ENCODE assay signal across 16 cellular contexts in the genomic region with DNA sequence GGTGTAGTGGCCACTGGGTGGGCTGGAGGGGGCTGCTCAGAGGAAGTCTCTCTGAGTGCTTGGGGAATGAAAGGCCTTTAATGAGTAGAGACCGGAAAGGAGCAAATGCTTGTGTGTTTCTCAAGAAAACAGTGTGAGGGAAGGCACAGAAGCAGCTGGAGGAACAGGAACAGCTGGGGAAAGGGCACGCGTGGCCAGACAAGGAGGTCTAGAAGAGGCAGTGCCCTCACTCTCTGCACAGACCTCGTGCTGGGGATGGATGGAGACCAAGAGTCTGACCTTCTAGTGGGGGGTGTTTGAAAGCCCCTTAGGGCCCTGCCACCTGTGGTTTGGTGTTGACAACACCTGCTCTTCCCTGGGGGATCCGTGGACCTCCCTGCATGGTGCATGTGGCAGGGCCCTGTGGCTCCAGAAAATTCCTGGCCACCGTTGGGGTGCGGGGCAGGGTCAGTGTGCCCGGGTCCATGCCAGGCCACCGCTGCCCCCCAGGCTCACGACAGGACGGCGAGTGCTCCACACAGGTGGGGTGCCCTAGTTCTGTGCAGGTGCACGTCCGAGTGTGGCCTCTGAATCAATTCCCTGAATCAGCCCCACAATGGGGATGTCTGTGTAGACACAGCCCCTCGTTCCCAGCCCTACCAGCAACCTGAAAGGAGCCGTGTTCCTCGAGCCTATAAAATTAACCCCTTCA. TPM values are rescaled to one million over a fixed set of nuclear protein-coding genes. Genes with fewer than 3 reads are reported as not detected.
DNase-seq lines count a peak whose midpoint lies in the region; ATAC-seq and TF ChIP-seq lines count a peak whose summit lies in the region.
"Had no signal": no experiment of that assay in that cellular context is flagged by ENCODE, and none has a peak within 500 bp of the region (broad histone marks: within the 10 kb centered on the region; RNA-seq: fewer than 3 reads in every experiment).

No MANE protein-coding gene starts in this region.

- H3K27ac ChIP-seq in right atrium auricular region = no peak overlapping the region
- H3K27ac ChIP-seq in transverse colon = peak overlapping the region in 3 of 4 donors; percentile 20 to 57 (median 29)
- H3K27ac ChIP-seq: PC-9 had no signal

- H3K9me3 ChIP-seq in right atrium auricular region = no peaks in the 10 kb centered on the region
- H3K9me3 ChIP-seq in transverse colon = no peaks in the 10 kb centered on the region

- H3K36me3 Mint-ChIP-seq in WTC11 = no peaks in the 10 kb centered on the region
- H3K36me3 Mint-ChIP-seq in activated CD4-positive, alpha-beta T cell treated with anti-CD3 and anti-CD28 coated beads, Interleukin-2, amount 10 ng/mL, durations not matched to agents 24 days and 14 days (ENCODE audit: low read depth) = no peaks in the 10 kb centered on the region
- H3K36me3 Mint-ChIP-seq: activated naive CD8-positive, alpha-beta T cell treated with anti-CD3 and anti-CD28 coated beads, Interleukin-2, amount 10 ng/mL, durations not matched to agents 7 days and 5 days had no signal

- H3K9me3 Mint-ChIP-seq in WTC11 = no peaks in the 10 kb centered on the region
- H3K9me3 Mint-ChIP-seq in activated CD4-positive, alpha-beta T cell treated with anti-CD3 and anti-CD28 coated beads, Interleukin-2, amount 10 ng/mL, durations not matched to agents 24 days and 14 days = no peaks in the 10 kb centered on the region
- H3K9me3 Mint-ChIP-seq: activated naive CD8-positive, alpha-beta T cell treated with anti-CD3 and anti-CD28 coated beads, Interleukin-2, amount 10 ng/mL, durations not matched to agents 7 days and 5 days; neural crest cell had no signal

- TF ChIP-seq POLR2A in transverse colon (IDR thresholded peaks at IDR 0.05) = no peak

- H3K27me3 ChIP-seq in right atrium auricular region (no peaks in the 10 kb centered on the region), transverse colon (peaks cover 15% of the 10 kb centered on the region)

- in situ Hi-C loops in transverse colon (cut with MboI; ENCODE audit: low pct_ligation_motif_present in 1 of 4, low pct_unique_long_range_greater_than_20kb in 1 of 4, low sequenced_read_pairs in 3 of 4) = no loop called here

- POLR2A ChIA-PET in WTC11 (lab: Charles Lee) = interaction anchor here (0.6 kb wide), 1 partner anchor 22 kb away, joined by 3 read pairs; no protein-coding TSS in a partner anchor

- intact Hi-C loops in Right ventricle myocardium inferior (cut with DNase I) (no loop called here), transverse colon (cut with DNase I; ENCODE audit: low total_unique reads) (loop anchor here (5.0 kb wide), 1 partner anchor 251 kb away; no protein-coding TSS in a partner anchor)
- intact Hi-C loops in activated CD4-positive, alpha-beta T cell treated with anti-CD3 and anti-CD28 coated beads, Interleukin-2, amount 10 ng/mL, durations not matched to agents 24 days and 14 days (cut with micrococcal nuclease) = no loop called here

- H3K27ac Mint-ChIP-seq in WTC11 = peak overlapping the region; percentile 47; the same call in 1 of the 2 replicates
- no peak overlapping the region for H3K27ac Mint-ChIP-seq in activated CD4-positive, alpha-beta T cell treated with anti-CD3 and anti-CD28 coated beads, Interleukin-2, amount 10 ng/mL, durations not matched to agents 24 days and 14 days
- H3K27ac Mint-ChIP-seq: activated CD4-positive, alpha-beta T cell treated with anti-CD3 and anti-CD28 coated beads for 36 hours; activated naive CD8-positive, alpha-beta T cell treated with anti-CD3 and anti-CD28 coated beads, Interleukin-2, amount 10 ng/mL, durations not matched to agents 7 days and 5 days had no signal

- WGBS in transverse colon (ENCODE audit: low coverage in 1 of 2), 2 donors = 0 to 53% methylated on average over 3 to 13 of the region's 17 CpGs

- H3K4me1 ChIP-seq in right atrium auricular region (peaks cover 0 to 12% of the 10 kb centered on the region in 2 donors), transverse colon (peaks cover 3 to 26% (median 13%) of the 10 kb centered on the region in 4 donors)

- H3K4me3 ChIP-seq in right atrium auricular region = no peak overlapping the region
- H3K4me3 ChIP-seq in transverse colon = no peak overlapping the region
- H3K4me3 ChIP-seq: PC-9 had no signal

- ATAC-seq in Right ventricle myocardium inferior (peak; percentile 42), WTC11 (no peak), HG03196 (IDR thresholded peaks at IDR 0.05; ENCODE audit: unreplicated experiment) (no peak), HG03135 (IDR thresholded peaks at IDR 0.05; ENCODE audit: unreplicated experiment) (no peak)
- ATAC-seq: activated CD4-positive, alpha-beta T cell treated with anti-CD3 and anti-CD28 coated beads for 36 hours had no signal

- no peak for TF ChIP-seq EP300 in transverse colon (IDR thresholded peaks at IDR 0.05; ENCODE audit: low read depth)

- H3K4me1 Mint-ChIP-seq in WTC11 = peaks cover 10% of the 10 kb centered on the region
- H3K4me1 Mint-ChIP-seq in activated CD4-positive, alpha-beta T cell treated with anti-CD3 and anti-CD28 coated beads, Interleukin-2, amount 10 ng/mL, durations not matched to agents 24 days and 14 days = peaks cover 2% of the 10 kb centered on the region
- H3K4me1 Mint-ChIP-seq: activated CD4-positive, alpha-beta T cell treated with anti-CD3 and anti-CD28 coated beads for 36 hours had no signal

- DNase-seq in Right ventricle myocardium inferior (ENCODE audit: missing footprints) (no peak), right atrium auricular region (ENCODE audit: low spot score) (no peak), WTC11 (ENCODE audit: low spot score) (no peak), left kidney (ENCODE audit: low read depth, low spot score) (peak; percentile 68), transverse colon (no peak)
- DNase-seq in activated CD4-positive, alpha-beta T cell treated with anti-CD3 and anti-CD28 coated beads, Interleukin-2, amount 10 ng/mL, durations not matched to agents 24 days and 14 days = no peak
- DNase-seq: activated CD4-positive, alpha-beta T cell treated with anti-CD3 and anti-CD28 coated beads for 36 hours; activated naive CD8-positive, alpha-beta T cell treated with anti-CD3 and anti-CD28 coated beads, Interleukin-2, amount 10 ng/mL, durations not matched to agents 7 days and 5 days; central memory CD4-positive, alpha-beta T cell; left colon; PC-9; stimulated activated naive CD4-positive, alpha-beta T cell had no signal

- no peak for TF ChIP-seq CTCF in right atrium auricular region (IDR thresholded peaks at IDR 0.05)
- TF ChIP-seq CTCF in WTC11 (IDR thresholded peaks at IDR 0.05) = no peak
- no peak for TF ChIP-seq CTCF in transverse colon (IDR thresholded peaks at IDR 0.05)

- H3K36me3 ChIP-seq in right atrium auricular region = no peaks in the 10 kb centered on the region
- H3K36me3 ChIP-seq in transverse colon = no peaks in the 10 kb centered on the region

- CTCF ChIA-PET in WTC11 (lab: Charles Lee) = no interaction called here

- peaks cover 3% of the 10 kb centered on the region; the same call in 1 of the 2 replicates for H3K27me3 Mint-ChIP-seq in WTC11 (ENCODE audit: low read depth)
- peaks cover 2% of the 10 kb centered on the region for H3K27me3 Mint-ChIP-seq in activated CD4-positive, alpha-beta T cell treated with anti-CD3 and anti-CD28 coated beads, Interleukin-2, amount 10 ng/mL, durations not matched to agents 24 days and 14 days

- H3K4me3 Mint-ChIP-seq in WTC11 = no peak overlapping the region
- H3K4me3 Mint-ChIP-seq in activated CD4-positive, alpha-beta T cell treated with anti-CD3 and anti-CD28 coated beads, Interleukin-2, amount 10 ng/mL, durations not matched to agents 24 days and 14 days = no peak overlapping the region
- H3K4me3 Mint-ChIP-seq: activated CD4-positive, alpha-beta T cell treated with anti-CD3 and anti-CD28 coated beads for 36 hours; activated naive CD8-positive, alpha-beta T cell treated with anti-CD3 and anti-CD28 coated beads, Interleukin-2, amount 10 ng/mL, durations not matched to agents 7 days and 5 days; neural crest cell had no signal

TF ChIP-seq in WTC11, 78 proteins besides CTCF, POLR2A, EP300 and RAD21:
- TF ChIP-seq SMAD4 (CRISPR knock-in tag; IDR thresholded peaks at IDR 0.05) = no peak
- TF ChIP-seq OVOL2 (CRISPR knock-in tag; IDR thresholded peaks at IDR 0.05; ENCODE audit: borderline replicate concordance) = no peak

RNA-seq across cellular contexts. Expression of gene FAM20C, which starts 25.9 kb away (rescaled TPM):
- total RNA-seq in Right ventricle myocardium inferior (26.1 TPM), right atrium auricular region (10 to 100 TPM; 13.7 to 19.9 TPM), WTC11 (2021) (48.0 to 64.9 TPM (median 49.1 TPM) in 3 replicates), transverse colon (10 to 100 TPM; 10.5 to 62.3 (median 23.5) TPM)
- total RNA-seq in activated CD4-positive, alpha-beta T cell treated with anti-CD3 and anti-CD28 coated beads, Interleukin-2, amount 10 ng/mL, durations not matched to agents 24 days and 14 days = 0.88 and 1.0 TPM in 2 replicates
- total RNA-seq: T-helper 1 cell treated with Interleukin-12 subunit alpha and Interleukin-12 subunit beta and Interleukin-4 antibody, amounts not matched to agents 30 ng/mL and 1 ng/mL, for 36 hours had no signal

Comparison
In these comparisons a context has a peak if more than half of its experiments do, and no peak if none do; other contexts are left out.
1. H3K27ac ChIP-seq: peak in transverse colon (3 of 4); none in right atrium auricular region (0 of 2).